ENCODE assay signal across 15 cellular contexts in the genomic region with DNA sequence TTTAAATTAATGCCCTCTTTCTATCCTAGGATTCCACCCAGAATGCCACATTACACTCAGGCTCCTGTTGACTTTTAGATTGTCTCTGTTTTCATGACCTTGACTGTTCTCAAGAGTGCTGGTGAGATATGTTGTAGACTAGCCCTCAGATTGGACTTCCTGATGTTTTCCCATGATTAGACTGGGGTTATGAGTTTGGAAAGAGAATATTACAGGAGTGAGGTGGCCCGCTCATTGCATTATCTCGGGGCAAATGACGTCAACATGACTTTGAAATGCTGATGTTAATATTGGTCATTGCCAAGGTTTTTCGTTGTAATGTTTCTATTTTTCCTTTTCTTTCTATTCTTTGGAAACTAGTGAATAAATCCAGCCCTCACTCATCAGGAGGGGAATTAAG.
DNase-seq lines count a peak whose midpoint lies in the region; TF ChIP-seq lines count a peak whose summit lies in the region.
"Had no signal": no experiment of that assay in that cellular context is flagged by ENCODE, and none has a peak within 500 bp of the region (broad histone marks: within the 10 kb centered on the region; RNA-seq: fewer than 3 reads in every experiment).

No MANE protein-coding gene starts in this region.

- H3K4me2 ChIP-seq in osteoblast (ENCODE audit: insufficient read depth, low read length): no peak overlapping the region
- H3K4me2 ChIP-seq: GM23338 had no signal

- H3K4me3 Mint-ChIP-seq in nephron: no peak overlapping the region
- H3K4me3 Mint-ChIP-seq: CD4-positive, alpha-beta memory T cell; GM23338; H9 had no signal

- H3K9me3 ChIP-seq in osteoblast (ENCODE audit: low read depth, low read length): no peaks in the 10 kb centered on the region
- no peaks in the 10 kb centered on the region for H3K9me3 ChIP-seq in colonic mucosa

- peak; percentile 23 for DNase-seq in fibroblast of mammary gland (ENCODE audit: low read depth)
- DNase-seq in fibroblast of pulmonary artery (ENCODE audit: low read depth): peak; percentile 15
- DNase-seq in NCI-H526 (lab: John Stamatoyannopoulos, UW): no peak
- no peak for DNase-seq in osteoblast (ENCODE audit: insufficient read length, low spot score, missing footprints)
- no peak for DNase-seq in colonic mucosa
- DNase-seq: C1 segment of cervical spinal cord; Calu3; CD4-positive, alpha-beta memory T cell; COR-L47; DMS53; DMS79 treated with DMSO at 0.1 percent for 48 hours; GF-D8; H9 had no signal

- intact Hi-C loops in colonic mucosa (cut with DNase I): no loop called here

- TF ChIP-seq CTCF in fibroblast of mammary gland (conservative IDR thresholded peaks at IDR 0.05; ENCODE audit: control insufficient read depth, insufficient read depth, low read depth, low read length): no peak
- TF ChIP-seq CTCF in fibroblast of pulmonary artery (IDR thresholded peaks at IDR 0.05; ENCODE audit: low read length, missing control alignments): no peak
- TF ChIP-seq CTCF in nephron (IDR thresholded peaks at IDR 0.05; ENCODE audit: unreplicated experiment in 3 of 3): no peak
- no peak for TF ChIP-seq CTCF in osteoblast (IDR thresholded peaks at IDR 0.05; ENCODE audit: extremely low read depth, low read depth, low read length)
- no peak for TF ChIP-seq CTCF in colonic mucosa (IDR thresholded peaks at IDR 0.05)

- H3K27ac ChIP-seq in osteoblast (ENCODE audit: low read depth, low read length) (no peak overlapping the region), colonic mucosa (no peak overlapping the region)

- H3K4me1 ChIP-seq in osteoblast (ENCODE audit: insufficient read depth, low read length): no peaks in the 10 kb centered on the region
- H3K4me1 ChIP-seq in colonic mucosa: no peaks in the 10 kb centered on the region

- peak overlapping the region; percentile 40 to 65 (median 61) for H3K27ac Mint-ChIP-seq in nephron
- H3K27ac Mint-ChIP-seq: CD4-positive, alpha-beta memory T cell; GM23338; H9 had no signal

- H3K36me3 Mint-ChIP-seq in nephron (ENCODE audit: low read depth): no peaks in the 10 kb centered on the region
- H3K36me3 Mint-ChIP-seq: CD4-positive, alpha-beta memory T cell had no signal

- H3K36me3 ChIP-seq in osteoblast (ENCODE audit: insufficient read depth, low read length): no peaks in the 10 kb centered on the region
- no peaks in the 10 kb centered on the region for H3K36me3 ChIP-seq in colonic mucosa

- H3K4me1 Mint-ChIP-seq in nephron: no peaks in the 10 kb centered on the region
- H3K4me1 Mint-ChIP-seq: CD4-positive, alpha-beta memory T cell; GM23338 had no signal

- H3K27me3 ChIP-seq in osteoblast (ENCODE audit: insufficient read depth, low read length) (no peaks in the 10 kb centered on the region), colonic mucosa (no peaks in the 10 kb centered on the region)

- peaks cover 9% of the 10 kb centered on the region for H3K9me3 Mint-ChIP-seq in nephron

- H3K9ac ChIP-seq in colonic mucosa (ENCODE audit: low read depth in 2 of 2, low read length in 2 of 2): no peak overlapping the region

- no peaks in the 10 kb centered on the region for H4K20me1 ChIP-seq in osteoblast (ENCODE audit: insufficient read depth, low read length)

- H3K27me3 Mint-ChIP-seq in nephron (ENCODE audit: low read depth): peaks cover 7% of the 10 kb centered on the region
- H3K27me3 Mint-ChIP-seq: CD4-positive, alpha-beta memory T cell had no signal

- no peak overlapping the region for H2AFZ ChIP-seq in osteoblast (ENCODE audit: low read length)
- H2AFZ ChIP-seq: GM23338 had no signal

- H3K4me3 ChIP-seq in fibroblast of mammary gland (ENCODE audit: control insufficient read depth, low read depth, low read length) (no peak overlapping the region), fibroblast of pulmonary artery (replicated peaks; ENCODE audit: low read depth, low read length) (no peak overlapping the region), osteoblast (ENCODE audit: insufficient read depth, low read length) (no peak overlapping the region), colonic mucosa (no peak overlapping the region)
- H3K4me3 ChIP-seq: GM23338 had no signal

- no peaks in the 10 kb centered on the region for H3K79me2 ChIP-seq in osteoblast (ENCODE audit: insufficient read depth, low read length)

Comparison
In these comparisons a context has a peak if more than half of its experiments do, and no peak if none do; other contexts are left out.
1. DNase-seq: peak in fibroblast of mammary gland (single experiment) and fibroblast of pulmonary artery (single experiment); none in NCI-H526 (0 of 2), osteoblast (single experiment) and colonic mucosa (single experiment).